Comparison of ENCODE assay signal across 30 cellular contexts in genomic region chr13:78785764-78786163, GRCh38.
"Had no signal": no experiment of that assay in that cellular context is flagged by ENCODE, and none has a peak within 500 bp of the region (broad histone marks: within the 10 kb centered on the region; RNA-seq: fewer than 3 reads in every experiment).

No MANE protein-coding gene starts in this region.

- H3K27me3 ChIP-seq: left lung, ovary, right atrium auricular region, right lobe of liver, testis, thyroid gland, upper lobe of left lung, vagina had no signal

- H3K36me3 Mint-ChIP-seq: immature natural killer cell; naive thymus-derived CD8-positive, alpha-beta T cell; stimulated activated memory B cell treated with anti-CD40 and anti-IgM and Interleukin-4, amounts not matched to agents 10 μg/mL and 1 μg/mL and 100 μg/mL, for 72 hours had no signal

- H3K4me1 Mint-ChIP-seq: immature natural killer cell; stimulated activated memory B cell treated with anti-CD40 and anti-IgM and Interleukin-4, amounts not matched to agents 10 μg/mL and 1 μg/mL and 100 μg/mL, for 72 hours; stimulated activated naive CD8-positive, alpha-beta T cell treated with anti-CD3 and anti-CD28 coated beads, Interleukin-15, amount 100 ng/mL, for 72 hours had no signal

- H3K36me3 ChIP-seq: left lung, lower lobe of right lung, ovary, right atrium auricular region, right lobe of liver, thyroid gland, transverse colon, upper lobe of left lung, vagina had no signal

- H3K27ac ChIP-seq: left lung, lower lobe of right lung, ovary, right atrium auricular region, right lobe of liver, testis, thyroid gland, transverse colon, upper lobe of left lung, vagina had no signal

- H3K9me3 Mint-ChIP-seq: immature natural killer cell; naive thymus-derived CD8-positive, alpha-beta T cell; nephron; neural crest cell; stimulated activated memory B cell treated with anti-CD40 and anti-IgM and Interleukin-4, amounts not matched to agents 10 μg/mL and 1 μg/mL and 100 μg/mL, for 72 hours; stimulated activated naive CD8-positive, alpha-beta T cell treated with anti-CD3 and anti-CD28 coated beads, Interleukin-15, amount 100 ng/mL, for 72 hours had no signal

- H3K4me1 ChIP-seq: left lung, lower lobe of right lung, right atrium auricular region, right lobe of liver, testis, thyroid gland, transverse colon, upper lobe of left lung, vagina had no signal

- DNase-seq: hypothalamus; immature natural killer cell; kidney; left colon; left lung; lower lobe of right lung; mammary epithelial cell; mesenchymal stem cell; naive thymus-derived CD8-positive, alpha-beta T cell; ovary; right lobe of liver; stimulated activated CD4-positive, alpha-beta T cell treated with anti-CD3 and anti-CD28 coated beads, Interleukin-1b, Interleukin-23, amount 100 ng/mL, for 48 hours; stimulated activated CD4-positive, alpha-beta T cell treated with anti-CD3 and anti-CD28 coated beads, Interleukin-2, amount 100 ng/mL, for 48 hours; stimulated activated CD4-positive, alpha-beta T cell treated with anti-CD3 and anti-CD28 coated beads, Interleukin-4, amount 100 ng/mL, for 4 hours; stimulated activated CD8-positive, alpha-beta memory T cell treated with anti-CD3 and anti-CD28 coated beads, Interleukin-4, amount 100 ng/mL, for 48 hours; stimulated activated naive CD4-positive, alpha-beta T cell treated with Interleukin-2 at 50 U/mL for 16 hours; stimulated activated naive CD8-positive, alpha-beta T cell treated with anti-CD3 and anti-CD28 coated beads, Interleukin-15, amount 100 ng/mL, for 72 hours; substantia nigra; testis; thyroid gland; transverse colon; upper lobe of left lung had no signal

- H3K9me3 ChIP-seq: left lung, lower lobe of right lung, ovary, right atrium auricular region, right lobe of liver, testis, thyroid gland, transverse colon, upper lobe of left lung, vagina had no signal

- FAIRE-seq: islet of Langerhans, kidney had no signal

- H3K4me3 Mint-ChIP-seq: immature natural killer cell; naive thymus-derived CD8-positive, alpha-beta T cell; nephron; neural crest cell; stimulated activated memory B cell treated with anti-CD40 and anti-IgM and Interleukin-4, amounts not matched to agents 10 μg/mL and 1 μg/mL and 100 μg/mL, for 72 hours; stimulated activated naive CD8-positive, alpha-beta T cell treated with anti-CD3 and anti-CD28 coated beads, Interleukin-15, amount 100 ng/mL, for 72 hours had no signal

- H3K4me2 ChIP-seq: smooth muscle cell had no signal

- H3K4me3 ChIP-seq: left lung, lower lobe of right lung, ovary, right atrium auricular region, right lobe of liver, smooth muscle cell, testis, thyroid gland, transverse colon, upper lobe of left lung, vagina had no signal

- ATAC-seq: left colon; left lung; lower lobe of right lung; naive thymus-derived CD8-positive, alpha-beta T cell; right lobe of liver; stimulated activated memory B cell treated with anti-CD40 and anti-IgM and Interleukin-4, amounts not matched to agents 10 μg/mL and 1 μg/mL and 100 μg/mL, for 72 hours; stimulated activated naive CD8-positive, alpha-beta T cell treated with anti-CD3 and anti-CD28 coated beads, Interleukin-15, amount 100 ng/mL, for 72 hours had no signal

- H3K27ac Mint-ChIP-seq: immature natural killer cell; naive thymus-derived CD8-positive, alpha-beta T cell; nephron; progenitor cell of endocrine pancreas; stimulated activated memory B cell treated with anti-CD40 and anti-IgM and Interleukin-4, amounts not matched to agents 10 μg/mL and 1 μg/mL and 100 μg/mL, for 72 hours; stimulated activated naive CD8-positive, alpha-beta T cell treated with anti-CD3 and anti-CD28 coated beads, Interleukin-15, amount 100 ng/mL, for 72 hours had no signal
